In the genomic region with DNA sequence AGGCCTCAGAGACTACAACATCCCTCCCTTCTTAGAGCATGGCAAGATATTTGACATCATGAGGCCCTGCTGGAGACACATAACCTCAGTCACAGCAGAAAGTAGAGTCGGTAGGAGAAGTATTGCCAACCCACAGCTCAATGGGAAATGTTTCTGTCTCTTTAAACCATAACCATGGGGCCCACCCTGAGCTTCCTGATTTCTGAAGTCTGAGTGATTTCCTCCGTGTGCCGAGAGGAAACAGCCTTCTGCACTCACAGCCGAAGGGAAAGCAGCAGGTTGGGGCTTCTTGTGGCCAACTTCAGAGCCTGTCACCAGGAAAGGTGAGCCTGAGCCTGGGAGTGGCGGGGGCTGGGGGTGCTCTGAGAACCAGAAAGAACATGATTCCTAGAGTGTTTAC, we compare ENCODE assay signal across 8 cellular contexts.
A peak's percentile ranks its signal among the peaks of the same experiment; 100 is the strongest.
DNase-seq lines count a peak whose midpoint lies in the region; ATAC-seq and TF ChIP-seq lines count a peak whose summit lies in the region.

Gene GIMAP1, plus strand, starts transcription at position 246 of the 400 bp plus-strand sequence. CDS start 2,435 bp downstream, outside the sequence.

- peaks cover 64% of the 10 kb centered on the region for H3K4me1 Mint-ChIP-seq in activated naive CD8-positive, alpha-beta T cell treated with anti-CD3 and anti-CD28 coated beads, Interleukin-2, amount 50 U/mL, for 24 hours
- peaks cover 13% of the 10 kb centered on the region for H3K4me1 Mint-ChIP-seq in nephron

- peak within 1 kb of the TSS; percentile 90 for H3K27ac Mint-ChIP-seq in activated naive CD8-positive, alpha-beta T cell treated with anti-CD3 and anti-CD28 coated beads, Interleukin-2, amount 50 U/mL, for 24 hours
- H3K27ac Mint-ChIP-seq in nephron = peak within 1 kb of the TSS in 1 of 3 experiments; percentile 12

- peak; percentile 46 for ATAC-seq in GM18867 (IDR thresholded peaks at IDR 0.05; ENCODE audit: unreplicated experiment)
- peak; percentile 83 for ATAC-seq in activated naive CD8-positive, alpha-beta T cell treated with anti-CD3 and anti-CD28 coated beads, Interleukin-2, amount 50 U/mL, for 24 hours

- DNase-seq in OCI-M1 (lab: John Stamatoyannopoulos, UW) = peak; percentile 29
- peak; percentile 58 for DNase-seq in activated naive CD8-positive, alpha-beta T cell treated with anti-CD3 and anti-CD28 coated beads, Interleukin-2, amount 50 U/mL, for 24 hours
- no peak for DNase-seq in NCI-H526 treated with DMSO at 0.1 percent for 48 hours (lab: John Stamatoyannopoulos, UW)
- DNase-seq in NCI-H1105 treated with DMSO at 0.1 percent for 48 hours (lab: John Stamatoyannopoulos, UW) = no peak
- DNase-seq in LoVo (ENCODE audit: low spot score) = no peak
- no peak for DNase-seq in NCI-H1048 (lab: John Stamatoyannopoulos, UW)

- H3K36me3 Mint-ChIP-seq in activated naive CD8-positive, alpha-beta T cell treated with anti-CD3 and anti-CD28 coated beads, Interleukin-2, amount 50 U/mL, for 24 hours (ENCODE audit: low read depth) = peaks cover 40% of the 10 kb centered on the region
- H3K36me3 Mint-ChIP-seq in nephron (ENCODE audit: low read depth) = no peaks in the 10 kb centered on the region

- H3K9me3 Mint-ChIP-seq in activated naive CD8-positive, alpha-beta T cell treated with anti-CD3 and anti-CD28 coated beads, Interleukin-2, amount 50 U/mL, for 24 hours = peaks cover 14% of the 10 kb centered on the region
- H3K9me3 Mint-ChIP-seq in nephron = peaks cover 18% of the 10 kb centered on the region

- peak within 1 kb of the TSS; percentile 95 for H3K4me3 Mint-ChIP-seq in activated naive CD8-positive, alpha-beta T cell treated with anti-CD3 and anti-CD28 coated beads, Interleukin-2, amount 50 U/mL, for 24 hours
- H3K4me3 Mint-ChIP-seq in nephron = peak within 1 kb of the TSS in 2 of 3 experiments; percentile 36 to 48

- no peaks in the 10 kb centered on the region for H3K27me3 Mint-ChIP-seq in activated naive CD8-positive, alpha-beta T cell treated with anti-CD3 and anti-CD28 coated beads, Interleukin-2, amount 50 U/mL, for 24 hours
- H3K27me3 Mint-ChIP-seq in nephron (ENCODE audit: low read depth) = no peaks in the 10 kb centered on the region

- no peak for TF ChIP-seq CTCF in nephron (IDR thresholded peaks at IDR 0.05; ENCODE audit: unreplicated experiment in 3 of 3)

Comparison
In these comparisons a context has a peak if more than half of its experiments do, and no peak if none do; other contexts are left out.
1. DNase-seq: peak in OCI-M1 (single experiment) and activated naive CD8-positive, alpha-beta T cell treated with anti-CD3 and anti-CD28 coated beads, Interleukin-2, amount 50 U/mL, for 24 hours (single experiment); none in NCI-H526 treated with DMSO at 0.1 percent for 48 hours (single experiment), NCI-H1105 treated with DMSO at 0.1 percent for 48 hours (single experiment), LoVo (single experiment) and NCI-H1048 (single experiment).